18 cellular contexts compared by ENCODE assay signal in genomic region chr12:75185881-75186280, GRCh38. TPM values are rescaled to one million over a fixed set of nuclear protein-coding genes. Genes with fewer than 3 reads are reported as not detected.
"Had no signal": no experiment of that assay in that cellular context is flagged by ENCODE, and none has a peak within 500 bp of the region (broad histone marks: within the 10 kb centered on the region; RNA-seq: fewer than 3 reads in every experiment).

No MANE protein-coding gene starts in this region.

RNA-seq across cellular contexts. Expression of gene KCNC2, which starts 23.8 kb away (rescaled TPM):
- total RNA-seq: activated naive CD4-positive, alpha-beta T cell treated with anti-CD3 and anti-CD28 coated beads for 36 hours; activated naive CD4-positive, alpha-beta T cell treated with anti-CD3 and anti-CD28 coated beads, Interleukin-2, amount 50 U/mL, for 72 hours; activated naive CD8-positive, alpha-beta T cell treated with anti-CD3 and anti-CD28 coated beads for 36 hours; activated naive CD8-positive, alpha-beta T cell treated with anti-CD3 and anti-CD28 coated beads, Interleukin-2, amount 10 ng/mL, durations not matched to agents 7 days and 5 days; activated T-cell treated with anti-CD3 and anti-CD28 coated beads, Interleukin-2, amount 50 U/mL, for 4 hours; activated T-cell treated with anti-CD3 and anti-CD28 coated beads, Interleukin-2, amount 50 U/mL, for 72 hours; activated T-helper 1 cell treated with anti-CD3 and anti-CD28 coated beads, Interleukin-12 subunit alpha, Interleukin-12 subunit beta, Interleukin-2, Interleukin-4 antibody, amounts not matched to agents 30 ng/mL and 10 ng/mL and 1 ng/mL, durations not matched to agents 14 hours and 24 hours and 36 hours; activated T-helper 17 cell treated with anti-CD3 and anti-CD28 coated beads, Interleukin-2, amount 50 U/mL, for 72 hours; activated T-helper 2 cell treated with anti-CD3 and anti-CD28 coated beads, Interferon-gamma antibody, Interleukin-2, Interleukin-4, amounts not matched to agents 10 μg/mL and 5 μg/mL and 100 μg/mL, durations not matched to agents 14 hours and 24 hours and 36 hours; adrenal gland; aorta; ascending aorta; astrocyte; bronchial epithelial cell; cardiac muscle cell; cardiac septum; chondrocyte had no signal
- polyA plus RNA-seq: adipose tissue, adrenal gland, aorta, cardiac muscle cell had no signal
